In the genomic region with DNA sequence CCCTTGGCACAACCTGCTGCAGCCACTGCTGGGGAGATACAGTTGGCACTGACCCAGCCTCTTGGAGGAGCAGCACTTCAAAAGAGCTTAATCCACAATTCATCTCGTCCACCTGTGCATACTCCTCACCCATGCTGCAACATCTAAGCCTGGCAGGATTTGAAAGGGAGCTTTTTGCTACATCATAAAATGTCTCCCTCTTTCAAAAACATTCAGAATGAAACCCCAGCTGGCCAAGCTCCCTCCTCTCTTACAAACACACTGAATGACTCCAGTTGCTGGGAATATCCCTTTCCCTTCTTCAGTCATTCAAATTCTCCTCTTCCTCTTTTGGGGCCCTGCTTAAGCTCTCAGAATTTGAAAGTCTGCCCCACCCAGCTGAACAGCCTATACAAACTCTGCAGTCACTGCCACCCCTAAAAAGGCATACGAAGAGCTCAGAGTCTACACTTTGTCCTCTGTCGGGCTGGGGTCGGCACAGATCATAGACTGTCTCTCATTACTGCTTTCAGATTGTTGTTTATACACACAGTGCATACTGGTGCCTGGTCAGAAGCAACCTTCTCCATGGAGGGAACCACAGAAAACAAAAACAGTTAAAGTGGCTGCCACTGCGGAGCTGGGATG, we compare ENCODE assay signal across 9 cellular contexts. TPM values are rescaled to one million over a fixed set of nuclear protein-coding genes. Genes with fewer than 3 reads are reported as not detected.
A peak's percentile ranks its signal among the peaks of the same experiment; 100 is the strongest.
DNase-seq lines count a peak whose midpoint lies in the region; ATAC-seq and TF ChIP-seq lines count a peak whose summit lies in the region.
"Had no signal": no experiment of that assay in that cellular context is flagged by ENCODE, and none has a peak within 500 bp of the region (broad histone marks: within the 10 kb centered on the region; RNA-seq: fewer than 3 reads in every experiment).

No MANE protein-coding gene starts in this region.

- peaks cover 18% of the 10 kb centered on the region for H3K36me3 Mint-ChIP-seq in osteocyte (ENCODE audit: unreplicated experiment)

- H3K36me3 ChIP-seq in BLaER1 (peaks cover 99% of the 10 kb centered on the region), fibroblast of lung (ENCODE audit: control insufficient read depth, insufficient read depth, low read length) (peaks cover 10% of the 10 kb centered on the region)

- H3K4me2 ChIP-seq in BLaER1: no peak overlapping the region
- no peak overlapping the region for H3K4me2 ChIP-seq in fibroblast of lung (ENCODE audit: extremely low read depth, insufficient read depth, low read length)

- H3K4me3 ChIP-seq in BLaER1: no peak overlapping the region
- no peak overlapping the region for H3K4me3 ChIP-seq in fibroblast of lung (replicated peaks in 1 of 4; ENCODE audit: control extremely low read depth in 1 of 4, insufficient read depth in 1 of 4, low read depth in 3 of 4, low read length in 4 of 4)

- no peak overlapping the region for H3K27ac Mint-ChIP-seq in osteocyte (ENCODE audit: unreplicated experiment)

- H3K79me2 ChIP-seq in fibroblast of lung (ENCODE audit: control insufficient read depth, insufficient read depth, low read length): peaks cover 6% of the 10 kb centered on the region

- peaks cover 82% of the 10 kb centered on the region for H4K20me1 ChIP-seq in BLaER1
- peaks cover 2% of the 10 kb centered on the region for H4K20me1 ChIP-seq in fibroblast of lung (ENCODE audit: control insufficient read depth, extremely low read depth, insufficient read depth, low read length)

- no peak overlapping the region for H3K4me3 Mint-ChIP-seq in osteocyte (ENCODE audit: unreplicated experiment)

- H3K9ac ChIP-seq in BLaER1 (0 out of 2 replicates have a peak overlapping the region, but pooled peaks have one; percentile 32), fibroblast of lung (ENCODE audit: insufficient read depth, low read length) (no peak overlapping the region)

- ATAC-seq in GM19463 (IDR thresholded peaks at IDR 0.05; ENCODE audit: unreplicated experiment): peak; percentile 73
- ATAC-seq in HG03469 (IDR thresholded peaks at IDR 0.05; ENCODE audit: unreplicated experiment): no peak
- ATAC-seq: Panc1 had no signal

- no peak overlapping the region for H2AFZ ChIP-seq in fibroblast of lung (ENCODE audit: low read length)

- TF ChIP-seq CTCF in fibroblast of lung (conservative IDR thresholded peaks at IDR 0.05 in 1 of 2, IDR thresholded peaks at IDR 0.05 in 1 of 2; ENCODE audit: low read depth in 1 of 2, low read length in 2 of 2): no peak
- TF ChIP-seq CTCF in osteocyte (IDR thresholded peaks at IDR 0.05): no peak

- no peaks in the 10 kb centered on the region for H3K4me1 Mint-ChIP-seq in osteocyte (ENCODE audit: unreplicated experiment)

- peak overlapping the region; percentile 18; the same call in 1 of the 2 replicates for H3K27ac ChIP-seq in BLaER1
- H3K27ac ChIP-seq in fibroblast of lung (ENCODE audit: insufficient read depth, low read length): peak overlapping the region; percentile 53

- H3K4me1 ChIP-seq in BLaER1 (peaks cover 42% of the 10 kb centered on the region), fibroblast of lung (ENCODE audit: control insufficient read depth, extremely low read depth, insufficient read depth, low read length) (peaks cover 3% of the 10 kb centered on the region)

- DNase-seq in NCI-H345 treated with DMSO at 0.1 percent for 48 hours (lab: John Stamatoyannopoulos, UW; ENCODE audit: unreplicated experiment) (peak; percentile 16), fibroblast of lung (ENCODE audit: low read depth in 2 of 2) (peak in 1 of 2 donors; percentile 21), inferior parietal cortex (ENCODE audit: extremely low spot score) (no peak), T1000 (lab: John Stamatoyannopoulos, UW) (no peak), osteocyte (ENCODE audit: extremely low spot score, unreplicated experiment) (no peak)

- H3K27me3 ChIP-seq in BLaER1 (no peaks in the 10 kb centered on the region), fibroblast of lung (ENCODE audit: control insufficient read depth, insufficient read depth, low read length) (no peaks in the 10 kb centered on the region)

- no peaks in the 10 kb centered on the region for H3K9me3 ChIP-seq in BLaER1
- H3K9me3 ChIP-seq in fibroblast of lung (ENCODE audit: control insufficient read depth, insufficient read depth, low read depth, low read length): no peaks in the 10 kb centered on the region

- no peaks in the 10 kb centered on the region for H3K9me3 Mint-ChIP-seq in osteocyte (ENCODE audit: unreplicated experiment)

- H3K27me3 Mint-ChIP-seq in osteocyte (ENCODE audit: unreplicated experiment): no peaks in the 10 kb centered on the region

RNA-seq across cellular contexts. Expression of a gene that starts 8.8 kb away (rescaled TPM):
- 31.8 and 43.1 TPM in 2 replicates for total RNA-seq in fibroblast of lung
- polyA plus RNA-seq in fibroblast of lung: 87.2 and 111 TPM in 2 replicates
- polyA plus RNA-seq in fibroblast of lung (2012): 52.1 and 65.5 TPM in 2 replicates
- polyA minus RNA-seq in fibroblast of lung (ENCODE audit: low replicate concordance): 7.4 and 25.0 TPM in 2 replicates
- 58.9 and 62.6 TPM in 2 replicates for total RNA-seq in osteocyte

RNA-seq across cellular contexts. Expression of a gene that starts 27.5 kb away (rescaled TPM):
- total RNA-seq in fibroblast of lung (239 and 281 TPM in 2 replicates), osteocyte (115 and 119 TPM in 2 replicates)
- polyA plus RNA-seq in fibroblast of lung: 202 and 244 TPM in 2 replicates
- 246 and 278 TPM in 2 replicates for polyA plus RNA-seq in fibroblast of lung (2012)
- 97.4 and 123 TPM in 2 replicates for polyA minus RNA-seq in fibroblast of lung (ENCODE audit: low replicate concordance)
